11 cellular contexts compared by ENCODE assay signal in the genomic region with DNA sequence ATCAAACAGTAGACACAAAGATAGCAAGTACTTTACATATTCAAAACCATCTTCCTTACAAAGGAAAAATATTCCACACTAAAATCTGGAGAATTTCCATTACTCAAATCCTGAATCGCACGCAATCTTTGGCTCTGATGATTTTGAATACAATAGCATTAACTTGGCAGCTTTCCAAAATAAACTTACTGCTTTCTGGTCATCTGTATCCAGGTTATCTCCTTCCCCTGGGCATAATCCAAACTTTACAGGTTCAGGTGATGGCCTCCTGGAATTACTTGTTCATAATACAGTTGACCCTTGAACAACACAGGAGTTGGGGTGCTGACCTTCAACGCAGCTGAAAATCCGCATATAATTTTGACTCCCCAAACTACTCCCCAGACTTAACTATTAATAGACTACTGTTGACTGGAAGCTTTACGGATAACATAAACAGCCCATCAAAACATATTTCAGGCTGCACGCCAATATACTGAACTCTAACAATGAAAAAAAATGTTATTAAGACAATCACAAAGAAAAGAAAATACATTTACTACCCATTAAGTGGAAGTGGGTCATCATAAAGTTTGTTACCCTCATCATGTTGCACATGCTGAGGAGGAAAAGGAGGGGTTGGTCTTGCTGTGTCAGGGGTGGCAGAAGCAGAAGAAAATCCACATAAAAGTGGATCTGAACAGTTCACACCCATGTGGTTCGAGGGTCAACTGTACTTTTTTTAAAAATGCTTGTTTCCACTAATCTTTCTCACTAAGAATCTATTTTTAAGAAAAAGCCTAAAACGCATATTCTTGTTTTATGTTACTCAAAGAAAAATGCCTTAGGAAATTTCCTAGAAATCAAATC. TPM values are rescaled to one million over a fixed set of nuclear protein-coding genes. Genes with fewer than 3 reads are reported as not detected.
DNase-seq lines count a peak whose midpoint lies in the region; ATAC-seq and TF ChIP-seq lines count a peak whose summit lies in the region.
"Had no signal": no experiment of that assay in that cellular context is flagged by ENCODE, and none has a peak within 500 bp of the region (broad histone marks: within the 10 kb centered on the region; RNA-seq: fewer than 3 reads in every experiment).

No MANE protein-coding gene starts in this region.

- no peaks in the 10 kb centered on the region for H3K9me3 Mint-ChIP-seq in stimulated activated memory B cell treated with anti-CD40 and anti-IgM and Interleukin-4, amounts not matched to agents 10 μg/mL and 1 μg/mL and 100 μg/mL, for 72 hours
- H3K9me3 Mint-ChIP-seq: activated B cell treated with CpG ODN at 0.5 μM for 24 hours; activated T-cell treated with anti-CD3 and anti-CD28 coated beads, Interleukin-2, amount 50 U/mL, for 72 hours had no signal

- peak overlapping the region; percentile 35 for H3K4me3 ChIP-seq in Loucy (ENCODE audit: low read length, poor library complexity, severe bottlenecking)

- H3K9me3 ChIP-seq in Loucy (ENCODE audit: insufficient read depth, low read depth, low read length): no peaks in the 10 kb centered on the region
- H3K9me3 ChIP-seq: Caco-2 had no signal

- ATAC-seq in stimulated activated memory B cell treated with anti-CD40 and anti-IgM and Interleukin-4, amounts not matched to agents 10 μg/mL and 1 μg/mL and 100 μg/mL, for 72 hours: no peak
- ATAC-seq: activated T-cell treated with anti-CD3 and anti-CD28 coated beads, Interleukin-2, amount 50 U/mL, for 72 hours had no signal

- no peak overlapping the region for H3K4me3 Mint-ChIP-seq in stimulated activated memory B cell treated with anti-CD40 and anti-IgM and Interleukin-4, amounts not matched to agents 10 μg/mL and 1 μg/mL and 100 μg/mL, for 72 hours
- H3K4me3 Mint-ChIP-seq: activated B cell treated with CpG ODN at 0.5 μM for 24 hours; activated T-cell treated with anti-CD3 and anti-CD28 coated beads, Interleukin-2, amount 50 U/mL, for 72 hours had no signal

- H3K79me2 ChIP-seq in Loucy (ENCODE audit: insufficient read depth, low read length): peaks cover 73% of the 10 kb centered on the region

- H3K4me2 ChIP-seq in Loucy (ENCODE audit: low read depth, low read length, poor library complexity, severe bottlenecking): peak overlapping the region; percentile 53

- peaks cover 73% of the 10 kb centered on the region for H3K4me1 ChIP-seq in Loucy (ENCODE audit: insufficient read depth, low read length, poor library complexity, severe bottlenecking)
- H3K4me1 ChIP-seq: Caco-2 had no signal

- 0 out of 2 replicates have a peak, but pooled peaks cover 4% of the 10 kb centered on the region for H3F3A ChIP-seq in Loucy (ENCODE audit: low read depth)

- peaks cover 6% of the 10 kb centered on the region for H3K36me3 Mint-ChIP-seq in stimulated activated memory B cell treated with anti-CD40 and anti-IgM and Interleukin-4, amounts not matched to agents 10 μg/mL and 1 μg/mL and 100 μg/mL, for 72 hours

- H3K9me2 ChIP-seq in Loucy (replicated peaks; ENCODE audit: low read depth, low read length): no peaks in the 10 kb centered on the region

- no peaks in the 10 kb centered on the region for H3K27me3 Mint-ChIP-seq in stimulated activated memory B cell treated with anti-CD40 and anti-IgM and Interleukin-4, amounts not matched to agents 10 μg/mL and 1 μg/mL and 100 μg/mL, for 72 hours
- H3K27me3 Mint-ChIP-seq: activated B cell treated with CpG ODN at 0.5 μM for 24 hours had no signal

- no peaks in the 10 kb centered on the region for H3K27me3 ChIP-seq in Loucy (ENCODE audit: insufficient read depth, low read length, poor library complexity, severe bottlenecking)

- peak; percentile 12 for DNase-seq in NCI-H510A (lab: John Stamatoyannopoulos, UW)
- peak; percentile 96 for DNase-seq in dermis blood vessel endothelial cell
- DNase-seq in renal cortical epithelial cell (ENCODE audit: low read depth): peak; percentile 46
- DNase-seq in OCI-M1 (lab: John Stamatoyannopoulos, UW): no peak
- DNase-seq in COLO829 (ENCODE audit: low spot score): no peak
- DNase-seq in NCI-H1436 (lab: John Stamatoyannopoulos, UW): no peak
- DNase-seq: activated B cell treated with CpG ODN at 0.5 μM for 24 hours; activated T-cell treated with anti-CD3 and anti-CD28 coated beads, Interleukin-2, amount 50 U/mL, for 72 hours; Caco-2 had no signal

- peaks cover 11% of the 10 kb centered on the region for H3K4me1 Mint-ChIP-seq in stimulated activated memory B cell treated with anti-CD40 and anti-IgM and Interleukin-4, amounts not matched to agents 10 μg/mL and 1 μg/mL and 100 μg/mL, for 72 hours

- no peak overlapping the region for H2AFZ ChIP-seq in Loucy (ENCODE audit: low read length)

- no peak for TF ChIP-seq CTCF in Loucy (conservative IDR thresholded peaks at IDR 0.05; ENCODE audit: low read length)

- peaks cover 35% of the 10 kb centered on the region for H4K20me1 ChIP-seq in Loucy (ENCODE audit: insufficient read depth, low read length, poor library complexity, severe bottlenecking)

- H3K9ac ChIP-seq in Loucy (ENCODE audit: low read depth, low read length, poor library complexity, severe bottlenecking): no peak overlapping the region

- no peaks in the 10 kb centered on the region for H3K36me3 ChIP-seq in Loucy (ENCODE audit: insufficient read depth, low read length)

- no peak overlapping the region for H3K27ac Mint-ChIP-seq in stimulated activated memory B cell treated with anti-CD40 and anti-IgM and Interleukin-4, amounts not matched to agents 10 μg/mL and 1 μg/mL and 100 μg/mL, for 72 hours
- H3K27ac Mint-ChIP-seq: activated B cell treated with CpG ODN at 0.5 μM for 24 hours; activated T-cell treated with anti-CD3 and anti-CD28 coated beads, Interleukin-2, amount 50 U/mL, for 72 hours had no signal

RNA-seq across cellular contexts. Expression of a gene that starts 6.5 kb away (rescaled TPM):
- total RNA-seq in dermis blood vessel endothelial cell (63.6 and 131 TPM in 2 replicates), renal cortical epithelial cell (51.1 and 67.1 TPM in 2 replicates)

Comparison
In these comparisons a context has a peak if more than half of its experiments do, and no peak if none do; other contexts are left out.
1. DNase-seq: peak in NCI-H510A (single experiment), dermis blood vessel endothelial cell (single experiment) and renal cortical epithelial cell (single experiment); none in OCI-M1 (single experiment), COLO829 (single experiment) and NCI-H1436 (single experiment).